ENCODE assay signal across 8 cellular contexts in genomic region chr5:178895615-178896571, GRCh38. TPM values are rescaled to one million over a fixed set of nuclear protein-coding genes. Genes with fewer than 3 reads are reported as not detected.
A peak's percentile ranks its signal among the peaks of the same experiment; 100 is the strongest.
DNase-seq lines count a peak whose midpoint lies in the region; ATAC-seq and TF ChIP-seq lines count a peak whose summit lies in the region.

Gene ZFP2, plus strand, starts transcription at chr5:178895913. Its CDS starts 35,401 bp downstream, at chr5:178931314.

- peaks cover 2% of the 10 kb centered on the region for H3K4me1 Mint-ChIP-seq in activated naive CD8-positive, alpha-beta T cell treated with anti-CD3 and anti-CD28 coated beads, Interleukin-2, amount 10 ng/mL, durations not matched to agents 7 days and 5 days

- peaks cover 2% of the 10 kb centered on the region for H3K27me3 Mint-ChIP-seq in activated naive CD8-positive, alpha-beta T cell treated with anti-CD3 and anti-CD28 coated beads, Interleukin-2, amount 10 ng/mL, durations not matched to agents 7 days and 5 days

- H3K9me3 ChIP-seq in OCI-LY7 (ENCODE audit: low read length): no peaks in the 10 kb centered on the region

- H3K9me2 ChIP-seq in OCI-LY7 (ENCODE audit: insufficient read depth, low read length): no peaks in the 10 kb centered on the region

- intact Hi-C loops in OCI-LY7 (cut with micrococcal nuclease; ENCODE audit: unreplicated experiment) (no loop called here), Right ventricle myocardium superior (cut with DNase I) (no loop called here)

- H3K79me2 ChIP-seq in OCI-LY7 (ENCODE audit: insufficient read depth, low read depth, low read length): no peaks in the 10 kb centered on the region

- H3K4me1 ChIP-seq in OCI-LY7 (ENCODE audit: insufficient read depth, low read length, poor library complexity, severe bottlenecking): peaks cover 6% of the 10 kb centered on the region

- H3K36me3 ChIP-seq in OCI-LY7 (ENCODE audit: insufficient read depth, low read length): no peaks in the 10 kb centered on the region

- H4K20me1 ChIP-seq in OCI-LY7 (ENCODE audit: insufficient read depth, low read length): no peaks in the 10 kb centered on the region

- H3K4me3 Mint-ChIP-seq in activated naive CD8-positive, alpha-beta T cell treated with anti-CD3 and anti-CD28 coated beads, Interleukin-2, amount 10 ng/mL, durations not matched to agents 7 days and 5 days: peak within 1 kb of the TSS; percentile 72

- no peak within 1 kb of the TSS for H3K27ac ChIP-seq in OCI-LY7 (ENCODE audit: low read depth, low read length, poor library complexity, severe bottlenecking)

- TF ChIP-seq CTCF in OCI-LY7 (conservative IDR thresholded peaks at IDR 0.05; ENCODE audit: low read length): no peak

- peaks cover 18% of the 10 kb centered on the region for H3K9me3 Mint-ChIP-seq in activated naive CD8-positive, alpha-beta T cell treated with anti-CD3 and anti-CD28 coated beads, Interleukin-2, amount 10 ng/mL, durations not matched to agents 7 days and 5 days

- CTCF ChIA-PET in OCI-LY7 (lab: Charles Lee; ENCODE audit: unreplicated experiment): no interaction called here

- DNase-seq in activated gamma-delta T cell treated with Interleukin-2 at 50 U/mL for 16 hours (peak; percentile 5), activated gamma-delta T cell (lab: John Stamatoyannopoulos, UW) (no peak), OCI-LY7 (ENCODE audit: low spot score) (peak; percentile 33), Right ventricle myocardium superior (peak; percentile 79), nucleus accumbens (lab: John Stamatoyannopoulos, UW) (peak in 52 of 56 donors; percentile 5 to 80 (median 53)), epidermal melanocyte (ENCODE audit: insufficient read length, low spot score) (no peak), SIG-M5 (lab: John Stamatoyannopoulos, UW) (no peak)
- DNase-seq in activated naive CD8-positive, alpha-beta T cell treated with anti-CD3 and anti-CD28 coated beads, Interleukin-2, amount 10 ng/mL, durations not matched to agents 7 days and 5 days: peak; percentile 58

- peak within 1 kb of the TSS; percentile 64 for H3K4me3 ChIP-seq in OCI-LY7 (ENCODE audit: low read depth, low read length, poor library complexity, severe bottlenecking)

- POLR2A ChIA-PET in OCI-LY7 (lab: Charles Lee): no interaction called here
- POLR2A ChIA-PET in activated naive CD8-positive, alpha-beta T cell treated with anti-CD3 and anti-CD28 coated beads, Interleukin-2, amount 10 ng/mL, durations not matched to agents 7 days and 5 days (lab: Charles Lee): no interaction called here

- ATAC-seq in activated naive CD8-positive, alpha-beta T cell treated with anti-CD3 and anti-CD28 coated beads, Interleukin-2, amount 10 ng/mL, durations not matched to agents 7 days and 5 days (ENCODE audit: low read depth): peak; percentile 82
- peak; percentile 100 for ATAC-seq in Right ventricle myocardium superior (ENCODE audit: poor library complexity)

- H3K27ac Mint-ChIP-seq in activated naive CD8-positive, alpha-beta T cell treated with anti-CD3 and anti-CD28 coated beads, Interleukin-2, amount 10 ng/mL, durations not matched to agents 7 days and 5 days: no peak within 1 kb of the TSS

- H3K36me3 Mint-ChIP-seq in activated naive CD8-positive, alpha-beta T cell treated with anti-CD3 and anti-CD28 coated beads, Interleukin-2, amount 10 ng/mL, durations not matched to agents 7 days and 5 days: peaks cover 15% of the 10 kb centered on the region

- peak within 1 kb of the TSS; percentile 54 for H3K4me2 ChIP-seq in OCI-LY7 (ENCODE audit: low read length)

- peak within 1 kb of the TSS; percentile 85 for H2AFZ ChIP-seq in OCI-LY7 (ENCODE audit: low read length)

- BruUV-seq in OCI-LY7 (replicated peaks; lab: Mats Ljungman, UMichigan): no TSS peak

RNA-seq across cellular contexts. Expression of gene ZFP2, which starts in this region (rescaled TPM):
- total RNA-seq in OCI-LY7 (2014; rRNA removed; shearing (Covaris generic)): 0.22 and 0.31 TPM in 2 replicates
- 0.32 TPM in 1 of 2 replicates, not detected in the other for total RNA-seq in OCI-LY7 (2022)
- total RNA-seq in activated naive CD8-positive, alpha-beta T cell treated with anti-CD3 and anti-CD28 coated beads, Interleukin-2, amount 10 ng/mL, durations not matched to agents 7 days and 5 days: under 1 TPM; 0.77 to 0.89 TPM
- 0.54 TPM for total RNA-seq in Right ventricle myocardium superior

Comparison
In these comparisons a context has a peak if more than half of its experiments do, and no peak if none do; other contexts are left out.
1. DNase-seq: peak in activated gamma-delta T cell treated with Interleukin-2 at 50 U/mL for 16 hours (single experiment) and nucleus accumbens (52 of 56); none in activated gamma-delta T cell (single experiment), epidermal melanocyte (single experiment) and SIG-M5 (single experiment).
2. Peak in DNase-seq, H3K4me3 ChIP-seq and H3K4me2 ChIP-seq in OCI-LY7; RNA of the gene not detected or under 1 TPM.
3. Peak in DNase-seq and ATAC-seq in activated naive CD8-positive, alpha-beta T cell treated with anti-CD3 and anti-CD28 coated beads, Interleukin-2, amount 10 ng/mL, durations not matched to agents 7 days and 5 days; RNA of the gene not detected or under 1 TPM.
4. Peak in DNase-seq and ATAC-seq in Right ventricle myocardium superior; RNA of the gene not detected or under 1 TPM.